Comparison of ENCODE assay signal across 1 cellular context in the genomic region with DNA sequence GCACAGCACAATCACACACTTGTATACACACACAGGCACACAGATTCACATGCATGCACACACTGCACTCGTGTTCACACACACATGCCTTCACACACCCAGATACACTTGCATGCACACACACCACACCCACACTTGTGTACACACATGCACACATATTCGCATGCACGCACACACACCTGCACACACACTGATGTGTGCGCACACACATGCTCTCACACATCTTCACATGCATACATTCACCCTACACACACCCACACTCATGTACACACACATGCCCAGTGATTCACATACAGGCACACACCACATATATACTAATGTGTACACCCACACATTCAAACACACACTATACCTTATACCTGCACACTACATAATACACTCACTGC.
TF ChIP-seq lines count a peak whose summit lies in the region.

No MANE protein-coding gene starts in this region.

TF ChIP-seq in HepG2, 621 proteins besides CTCF, POLR2A, EP300 and RAD21:
- TF ChIP-seq KLF16 (CRISPR knock-in tag; IDR thresholded peaks at IDR 0.05) (no peak), BRCA1 (CRISPR knock-in tag; IDR thresholded peaks at IDR 0.05) (no peak)
- TF ChIP-seq, protein P1, sequence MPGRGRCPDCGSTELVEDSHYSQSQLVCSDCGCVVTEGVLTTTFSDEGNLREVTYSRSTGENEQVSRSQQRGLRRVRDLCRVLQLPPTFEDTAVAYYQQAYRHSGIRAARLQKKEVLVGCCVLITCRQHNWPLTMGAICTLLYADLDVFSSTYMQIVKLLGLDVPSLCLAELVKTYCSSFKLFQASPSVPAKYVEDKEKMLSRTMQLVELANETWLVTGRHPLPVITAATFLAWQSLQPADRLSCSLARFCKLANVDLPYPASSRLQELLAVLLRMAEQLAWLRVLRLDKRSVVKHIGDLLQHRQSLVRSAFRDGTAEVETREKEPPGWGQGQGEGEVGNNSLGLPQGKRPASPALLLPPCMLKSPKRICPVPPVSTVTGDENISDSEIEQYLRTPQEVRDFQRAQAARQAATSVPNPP (CRISPR knock-in tag; IDR thresholded peaks at IDR 0.05): no peak
- TF ChIP-seq, protein P2, sequence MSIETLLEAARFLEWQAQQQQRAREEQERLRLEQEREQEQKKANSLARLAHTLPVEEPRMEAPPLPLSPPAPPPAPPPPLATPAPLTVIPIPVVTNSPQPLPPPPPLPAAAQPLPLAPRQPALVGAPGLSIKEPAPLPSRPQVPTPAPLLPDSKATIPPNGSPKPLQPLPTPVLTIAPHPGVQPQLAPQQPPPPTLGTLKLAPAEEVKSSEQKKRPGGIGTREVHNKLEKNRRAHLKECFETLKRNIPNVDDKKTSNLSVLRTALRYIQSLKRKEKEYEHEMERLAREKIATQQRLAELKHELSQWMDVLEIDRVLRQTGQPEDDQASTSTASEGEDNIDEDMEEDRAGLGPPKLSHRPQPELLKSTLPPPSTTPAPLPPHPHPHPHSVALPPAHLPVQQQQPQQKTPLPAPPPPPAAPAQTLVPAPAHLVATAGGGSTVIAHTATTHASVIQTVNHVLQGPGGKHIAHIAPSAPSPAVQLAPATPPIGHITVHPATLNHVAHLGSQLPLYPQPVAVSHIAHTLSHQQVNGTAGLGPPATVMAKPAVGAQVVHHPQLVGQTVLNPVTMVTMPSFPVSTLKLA (IDR thresholded peaks at IDR 0.05): peak; percentile 63
TF ChIP-seq in HepG2: peak in this region for 1.
